Comparison of ENCODE assay signal across 1 cellular context in genomic region chr18:74251297-74252031, GRCh38.
TF ChIP-seq lines count a peak whose summit lies in the region.

No MANE protein-coding gene starts in this region.

TF ChIP-seq in K562, 482 proteins besides CTCF, POLR2A, EP300 and RAD21 (continued from another document and continues in another):
- TF ChIP-seq ZNF407 (IDR thresholded peaks at IDR 0.05; ENCODE audit: low read depth), result no peak
- no peak for TF ChIP-seq CBX2 (IDR thresholded peaks at IDR 0.05; ENCODE audit: insufficient read depth, low read length, poor library complexity, severe bottlenecking)
- no peak for TF ChIP-seq NRF1 (conservative IDR thresholded peaks at IDR 0.05 in 1 of 2, IDR thresholded peaks at IDR 0.05 in 1 of 2)
- 0 out of 2 replicates have a peak, but pooled peaks have one; percentile 31 for TF ChIP-seq GATAD2B (IDR thresholded peaks at IDR 0.05; ENCODE audit: borderline replicate concordance)
- 0 out of 2 replicates have a peak, but pooled peaks have one; percentile 55 for TF ChIP-seq LEF1 (IDR thresholded peaks at IDR 0.05)
- no peak for TF ChIP-seq ZNF740 (CRISPR knock-in tag; IDR thresholded peaks at IDR 0.05)
- no peak for TF ChIP-seq ZNF740 (tag; IDR thresholded peaks at IDR 0.05)
- no peak for TF ChIP-seq PBX2 (CRISPR knock-in tag; IDR thresholded peaks at IDR 0.05; ENCODE audit: low read depth)
- peak; percentile 94 for TF ChIP-seq PBX2 (tag; conservative IDR thresholded peaks at IDR 0.05; ENCODE audit: low read depth)
- 0 out of 2 replicates have a peak, but pooled peaks have one; percentile 23 for TF ChIP-seq EP400 (IDR thresholded peaks at IDR 0.05)
- no peak for TF ChIP-seq NR2F6 (CRISPR knock-in tag; IDR thresholded peaks at IDR 0.05)
- no peak for TF ChIP-seq ETS1 (conservative IDR thresholded peaks at IDR 0.05; ENCODE audit: control insufficient read depth, low read depth, low read length)
- TF ChIP-seq TFAM (CRISPR knock-in tag; conservative IDR thresholded peaks at IDR 0.05), result no peak
- 0 out of 2 replicates have a peak, but pooled peaks have one; percentile 33 for TF ChIP-seq TEAD2 (tag; IDR thresholded peaks at IDR 0.05)
- no peak for TF ChIP-seq NCOA6 (IDR thresholded peaks at IDR 0.05)
- TF ChIP-seq ELF2 (CRISPR knock-in tag; IDR thresholded peaks at IDR 0.05), result no peak
- TF ChIP-seq NFIC (IDR thresholded peaks at IDR 0.05), result no peak
- TF ChIP-seq THRAP3 (IDR thresholded peaks at IDR 0.05; ENCODE audit: borderline replicate concordance), result no peak
- no peak for TF ChIP-seq ZNF280B (CRISPR knock-in tag; IDR thresholded peaks at IDR 0.05)
- peak; percentile 94 for TF ChIP-seq MAFK (IDR thresholded peaks at IDR 0.05; ENCODE audit: low read length)
- no peak for TF ChIP-seq FOS (IDR thresholded peaks at IDR 0.05; ENCODE audit: extremely low read depth, insufficient read length)
- TF ChIP-seq SMARCB1 (IDR thresholded peaks at IDR 0.05; ENCODE audit: insufficient read length, low read depth), result no peak
- no peak for TF ChIP-seq HDAC8 (tag; IDR thresholded peaks at IDR 0.05)
- TF ChIP-seq ZNF384 (IDR thresholded peaks at IDR 0.05; ENCODE audit: low read depth, low read length), result no peak
- no peak for TF ChIP-seq NONO (IDR thresholded peaks at IDR 0.05; ENCODE audit: low read depth in 2 of 2, low read length in 1 of 2)
- TF ChIP-seq ZNF316 (IDR thresholded peaks at IDR 0.05), result peak; percentile 97
- 0 out of 4 replicates have a peak, but pooled peaks of 1 of the 2 experiments have one; percentile 20 for TF ChIP-seq FOXK2 (conservative IDR thresholded peaks at IDR 0.05 in 1 of 2, IDR thresholded peaks at IDR 0.05 in 1 of 2; ENCODE audit: low read depth in 2 of 2)
- TF ChIP-seq ELK3 (CRISPR knock-in tag; IDR thresholded peaks at IDR 0.05), result no peak
- no peak for TF ChIP-seq HNRNPL (IDR thresholded peaks at IDR 0.05; ENCODE audit: low read depth, low read length)
- TF ChIP-seq SNAPC5 (CRISPR knock-in tag; IDR thresholded peaks at IDR 0.05), result no peak
- TF ChIP-seq HOMEZ (CRISPR knock-in tag; IDR thresholded peaks at IDR 0.05), result no peak
- 0 out of 2 replicates have a peak, but pooled peaks have one; percentile 36 for TF ChIP-seq SMAD4 (CRISPR knock-in tag; conservative IDR thresholded peaks at IDR 0.05)
- TF ChIP-seq CREM (IDR thresholded peaks at IDR 0.05; ENCODE audit: low read depth), result 0 out of 2 replicates have a peak, but pooled peaks have one; percentile 11
- no peak for TF ChIP-seq ZBTB8A (IDR thresholded peaks at IDR 0.05; ENCODE audit: partially characterized antibody)
- TF ChIP-seq GTF2B (IDR thresholded peaks at IDR 0.05; ENCODE audit: extremely low read depth, insufficient read length), result no peak
- TF ChIP-seq HDAC1 (IDR thresholded peaks at IDR 0.05), result no peak
- no peak for TF ChIP-seq ZNF23 (CRISPR knock-in tag; IDR thresholded peaks at IDR 0.05)
- TF ChIP-seq DNMT1 (IDR thresholded peaks at IDR 0.05), result no peak
- no peak for TF ChIP-seq RFX5 (IDR thresholded peaks at IDR 0.05; ENCODE audit: low read depth, low read length)
- no peak for TF ChIP-seq GATAD2A (IDR thresholded peaks at IDR 0.05)
- TF ChIP-seq NFXL1 (CRISPR knock-in tag; IDR thresholded peaks at IDR 0.05), result no peak
- no peak for TF ChIP-seq MBD2 (IDR thresholded peaks at IDR 0.05; ENCODE audit: borderline replicate concordance, low read depth)
- TF ChIP-seq ASH1L (IDR thresholded peaks at IDR 0.05; ENCODE audit: borderline replicate concordance, low read depth, partially characterized antibody), result no peak
- no peak for TF ChIP-seq BRD4 (IDR thresholded peaks at IDR 0.05)
- peak; percentile 25; the same call in 1 of the 2 replicates for TF ChIP-seq ATF3 (IDR thresholded peaks at IDR 0.05)
- TF ChIP-seq ATF3 (CRISPR knock-in tag; conservative IDR thresholded peaks at IDR 0.05), result no peak
- TF ChIP-seq STAT5B (CRISPR knock-in tag; IDR thresholded peaks at IDR 0.05), result no peak
- peak; percentile 94 for TF ChIP-seq NFE2 (IDR thresholded peaks at IDR 0.05; ENCODE audit: low read depth)
- TF ChIP-seq MAFF (IDR thresholded peaks at IDR 0.05; ENCODE audit: low read length), result peak; percentile 97
- TF ChIP-seq ZFPM2 (CRISPR knock-in tag; IDR thresholded peaks at IDR 0.05), result no peak
- TF ChIP-seq KDM1A (IDR thresholded peaks at IDR 0.05), result no peak
- peak; percentile 38 for TF ChIP-seq NCOR1 (IDR thresholded peaks at IDR 0.05)
- no peak for TF ChIP-seq ARID2 (IDR thresholded peaks at IDR 0.05)
